8 cellular contexts compared by ENCODE assay signal in the genomic region with DNA sequence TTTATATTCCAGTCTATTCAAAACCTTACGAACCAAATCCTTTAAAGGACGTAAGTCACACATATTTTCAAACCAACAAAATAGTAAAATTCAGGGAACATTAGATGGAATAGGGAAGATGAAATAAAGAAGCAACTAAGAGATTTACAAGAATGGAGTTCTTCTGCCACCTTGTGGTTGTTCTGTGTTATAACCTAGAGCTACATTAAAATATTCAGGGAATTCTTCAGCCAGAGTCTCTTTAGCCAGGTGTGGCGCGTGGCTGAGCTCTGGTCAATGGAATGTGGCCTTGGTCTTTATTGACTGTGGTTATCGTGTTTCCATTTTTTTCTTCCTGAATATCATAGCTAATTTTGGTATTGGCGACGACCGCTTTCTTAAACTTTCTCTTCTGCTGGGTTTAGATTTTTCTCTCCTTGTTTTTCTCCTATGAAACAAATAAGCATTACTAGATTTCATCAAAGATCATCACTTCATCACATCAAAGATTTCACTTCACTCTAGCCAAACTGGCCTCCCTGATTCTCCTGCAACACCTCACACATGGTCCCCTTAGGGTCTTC.
DNase-seq lines count a peak whose midpoint lies in the region; ATAC-seq and TF ChIP-seq lines count a peak whose summit lies in the region.

No MANE protein-coding gene starts in this region.

- H3K27me3 Mint-ChIP-seq in activated naive CD8-positive, alpha-beta T cell: no peaks in the 10 kb centered on the region
- peaks cover 10% of the 10 kb centered on the region for H3K27me3 Mint-ChIP-seq in activated naive CD8-positive, alpha-beta T cell treated with anti-CD3 and anti-CD28 coated beads for 36 hours

- no peak for TF ChIP-seq POLR2A in right lobe of liver (IDR thresholded peaks at IDR 0.05)

- H3K9ac ChIP-seq in OCI-LY3 (ENCODE audit: low read length): peak overlapping the region; percentile 44

- WGBS in right lobe of liver (ENCODE audit: insufficient coverage, low coverage, low lambda C conversion rate, missing lambda C conversion rate): 2% methylated on average over 8 of the region's 8 CpGs

- peak; percentile 75 for TF ChIP-seq CTCF in OCI-LY3 (IDR thresholded peaks at IDR 0.05; ENCODE audit: low read depth, low read length)
- TF ChIP-seq CTCF in coronary artery (IDR thresholded peaks at IDR 0.05): peak; percentile 65
- peak; percentile 71 to 89 (median 86) for TF ChIP-seq CTCF in right lobe of liver (IDR thresholded peaks at IDR 0.05)

- no peak for DNase-seq in activated naive CD8-positive, alpha-beta T cell treated with anti-CD3 and anti-CD28 coated beads for 36 hours
- peak; percentile 68 to 78 for DNase-seq in Kasumi-1 (lab: John Stamatoyannopoulos, UW)
- DNase-seq in coronary artery (ENCODE audit: low spot score): no peak
- DNase-seq in right lobe of liver: peak in 1 of 3 donors; percentile 36
- DNase-seq in activated CD8-positive, alpha-beta memory T cell treated with anti-CD3 and anti-CD28 coated beads, Interleukin-2, amount 50 U/mL, for 4 hours: no peak

- H2AFZ ChIP-seq in OCI-LY3 (ENCODE audit: low read depth, low read length): peak overlapping the region; percentile 54; the same call in 1 of the 2 replicates

- no peaks in the 10 kb centered on the region for H4K20me1 ChIP-seq in OCI-LY3 (ENCODE audit: insufficient read depth, low read length)

- peaks cover 24% of the 10 kb centered on the region for H3K4me1 ChIP-seq in OCI-LY3 (ENCODE audit: low read length)
- no peaks in the 10 kb centered on the region for H3K4me1 ChIP-seq in right lobe of liver

- H3K36me3 ChIP-seq in OCI-LY3 (replicated peaks; ENCODE audit: low read depth, low read length) (peaks cover 2% of the 10 kb centered on the region), right lobe of liver (no peaks in the 10 kb centered on the region)

- peak overlapping the region; percentile 78 for H3K27ac Mint-ChIP-seq in activated naive CD8-positive, alpha-beta T cell
- no peak overlapping the region for H3K27ac Mint-ChIP-seq in activated naive CD8-positive, alpha-beta T cell treated with anti-CD3 and anti-CD28 coated beads for 36 hours

- H3K27ac ChIP-seq in OCI-LY3 (ENCODE audit: low read length) (no peak overlapping the region), coronary artery (no peak overlapping the region), right lobe of liver (no peak overlapping the region)

- peaks cover 4% of the 10 kb centered on the region for H3K4me1 Mint-ChIP-seq in activated naive CD8-positive, alpha-beta T cell (ENCODE audit: low read depth)
- H3K4me1 Mint-ChIP-seq in activated naive CD8-positive, alpha-beta T cell treated with anti-CD3 and anti-CD28 coated beads for 36 hours: peaks cover 8% of the 10 kb centered on the region

- peak; percentile 90 to 99 (median 96) for ATAC-seq in right lobe of liver
- ATAC-seq in HG03571 (IDR thresholded peaks at IDR 0.05; ENCODE audit: unreplicated experiment): no peak

- H3K4me3 ChIP-seq in OCI-LY3 (ENCODE audit: low read length) (peak overlapping the region; percentile 64), coronary artery (no peak overlapping the region), right lobe of liver (no peak overlapping the region)

- H3K79me2 ChIP-seq in OCI-LY3 (ENCODE audit: low read length): no peaks in the 10 kb centered on the region

- no peaks in the 10 kb centered on the region for H3K9me3 Mint-ChIP-seq in activated naive CD8-positive, alpha-beta T cell (ENCODE audit: low read depth)
- no peaks in the 10 kb centered on the region for H3K9me3 Mint-ChIP-seq in activated naive CD8-positive, alpha-beta T cell treated with anti-CD3 and anti-CD28 coated beads for 36 hours

- H3K4me2 ChIP-seq in OCI-LY3 (ENCODE audit: low read length): peak overlapping the region; percentile 68

- no peaks in the 10 kb centered on the region for H3K27me3 ChIP-seq in OCI-LY3 (ENCODE audit: low read depth, low read length)
- no peaks in the 10 kb centered on the region for H3K27me3 ChIP-seq in right lobe of liver

- no peaks in the 10 kb centered on the region for H3K36me3 Mint-ChIP-seq in activated naive CD8-positive, alpha-beta T cell
- peaks cover 6% of the 10 kb centered on the region for H3K36me3 Mint-ChIP-seq in activated naive CD8-positive, alpha-beta T cell treated with anti-CD3 and anti-CD28 coated beads for 36 hours

- no peak overlapping the region for H3K4me3 Mint-ChIP-seq in activated naive CD8-positive, alpha-beta T cell
- no peak overlapping the region for H3K4me3 Mint-ChIP-seq in activated naive CD8-positive, alpha-beta T cell treated with anti-CD3 and anti-CD28 coated beads for 36 hours

- intact Hi-C loops in right lobe of liver (cut with DNase I): no loop called here

- no peaks in the 10 kb centered on the region for H3K9me3 ChIP-seq in OCI-LY3 (ENCODE audit: insufficient read depth, low read length)
- H3K9me3 ChIP-seq in right lobe of liver: no peaks in the 10 kb centered on the region

Comparison
In these comparisons a context has a peak if more than half of its experiments do, and no peak if none do; other contexts are left out.
1. DNase-seq: peak in Kasumi-1 (2 of 2); none in activated naive CD8-positive, alpha-beta T cell treated with anti-CD3 and anti-CD28 coated beads for 36 hours (single experiment), coronary artery (single experiment) and activated CD8-positive, alpha-beta memory T cell treated with anti-CD3 and anti-CD28 coated beads, Interleukin-2, amount 50 U/mL, for 4 hours (single experiment).
2. Peak in every context shown above with its lines, with median percentiles within 50 percentile points of each other: CTCF ChIP-seq.